In the genomic region with DNA sequence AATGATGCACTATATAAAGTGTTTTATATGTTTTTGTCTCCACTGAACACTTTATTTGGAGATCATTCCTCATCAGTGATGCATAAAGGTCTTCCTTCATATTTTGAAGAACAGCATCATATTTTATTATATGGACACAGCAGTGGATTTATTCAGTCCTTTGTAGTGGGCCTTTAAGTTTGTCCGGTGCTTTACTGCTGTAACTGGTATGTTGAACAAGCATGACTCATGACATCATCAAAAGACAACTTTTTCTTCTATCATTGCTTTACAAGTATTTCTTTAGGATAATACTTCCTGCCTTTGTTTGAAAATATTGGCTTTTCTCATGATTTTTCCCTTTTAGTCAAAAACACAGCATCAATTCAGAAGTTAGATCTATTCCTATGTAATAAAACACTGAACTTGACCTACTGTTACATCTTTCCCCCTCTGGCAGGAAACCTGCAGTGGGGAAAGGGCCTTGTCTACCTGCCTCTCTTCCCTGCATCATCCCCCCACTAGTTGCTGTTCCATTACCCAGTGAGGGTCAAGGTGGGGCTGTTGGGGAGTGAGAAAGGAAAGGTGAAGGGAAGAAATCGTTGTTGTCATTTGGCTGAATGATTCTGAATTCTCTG, we compare ENCODE assay signal across 28 cellular contexts.
"Had no signal": no experiment of that assay in that cellular context is flagged by ENCODE, and none has a peak within 500 bp of the region (broad histone marks: within the 10 kb centered on the region; RNA-seq: fewer than 3 reads in every experiment).

No MANE protein-coding gene starts in this region.

- H3K27me3 ChIP-seq: Peyer's patch had no signal

- H3K36me3 ChIP-seq: adrenal gland, Peyer's patch, WERI-Rb-1 had no signal

- H3K27ac ChIP-seq: adrenal gland, Peyer's patch, WERI-Rb-1 had no signal

- H3K4me1 ChIP-seq: adrenal gland, Peyer's patch had no signal

- H3K4me3 ChIP-seq: adrenal gland, Peyer's patch had no signal

- ATAC-seq: activated naive CD4-positive, alpha-beta T cell treated with anti-CD3 and anti-CD28 coated beads, Interleukin-2, amount 50 U/mL, for 72 hours; SK-N-SH treated with all-trans-retinoic acid at 6 μM for 48 hours had no signal

- DNase-seq: activated CD4-positive, alpha-beta memory T cell treated with anti-CD3 and anti-CD28 coated beads, Interleukin-2, amount 10 ng/mL, durations not matched to agents 7 days and 5 days; activated CD4-positive, alpha-beta T cell treated with anti-CD3 and anti-CD28 coated beads for 1 hour; activated CD4-positive, alpha-beta T cell treated with anti-CD3 and anti-CD28 coated beads for 48 hours; activated CD4-positive, CD25-positive, alpha-beta regulatory T cell; activated gamma-delta T cell; activated naive CD4-positive, alpha-beta T cell treated with Interleukin-2 at 50 U/mL for 16 hours; activated T-cell treated with anti-CD3 and anti-CD28 coated beads, Interleukin-2, amount 50 U/mL, for 24 hours; anterior cingulate cortex; caudate nucleus; cerebellar nuclear complex; Karpas-422; NCI-H1105; NCI-H1417 treated with DMSO at 0.1 percent for 48 hours; NCI-H187 treated with DMSO at 0.1 percent for 48 hours; NCI-H2081; NCI-H2171 treated with DMSO at 0.1 percent for 48 hours; NCI-H345; NCI-H524 treated with DMSO at 0.1 percent for 48 hours; Peyer's patch; RPMI8226; SIG-M5; T-helper 1 cell; T-helper 2 cell; T-helper 9 cell had no signal
